ENCODE assay signal across 1 cellular context in genomic region chr1:26950602-26951001, GRCh38.
TF ChIP-seq lines count a peak whose summit lies in the region.

No MANE protein-coding gene starts in this region.

TF ChIP-seq in K562, 482 proteins besides CTCF, POLR2A, EP300 and RAD21 (continued from another document and continues in another):
- no peak for TF ChIP-seq CHD7 (IDR thresholded peaks at IDR 0.05; ENCODE audit: low read depth, low read length)
- TF ChIP-seq ELF1 (tag; IDR thresholded peaks at IDR 0.05) = no peak
- TF ChIP-seq SIN3B (IDR thresholded peaks at IDR 0.05; ENCODE audit: low read depth) = no peak
- no peak for TF ChIP-seq EP400 (IDR thresholded peaks at IDR 0.05)
- TF ChIP-seq ATF4 (CRISPR knock-in tag; IDR thresholded peaks at IDR 0.05) = no peak
- TF ChIP-seq PCBP2 (IDR thresholded peaks at IDR 0.05; ENCODE audit: low read depth, low read length, poor library complexity, severe bottlenecking) = no peak
- no peak for TF ChIP-seq TRIM25 (IDR thresholded peaks at IDR 0.05; ENCODE audit: borderline replicate concordance)
- TF ChIP-seq TAF7 (tag; IDR thresholded peaks at IDR 0.05) = no peak
- no peak for TF ChIP-seq E2F1 (CRISPR knock-in tag; IDR thresholded peaks at IDR 0.05)
- TF ChIP-seq ETV1 (tag; conservative IDR thresholded peaks at IDR 0.05; ENCODE audit: low read depth) = no peak
- no peak for TF ChIP-seq KDM5B (IDR thresholded peaks at IDR 0.05; ENCODE audit: insufficient replicate concordance, low read depth, low read length)
- TF ChIP-seq ZNF41 (CRISPR knock-in tag; conservative IDR thresholded peaks at IDR 0.05) = no peak
- TF ChIP-seq E2F6 (IDR thresholded peaks at IDR 0.05; ENCODE audit: borderline replicate concordance in 1 of 2, extremely low read depth in 1 of 2, insufficient read depth in 1 of 2, insufficient read length in 1 of 2, low read depth in 1 of 2, low read length in 1 of 2, poor library complexity in 1 of 2, severe bottlenecking in 1 of 2) = peak in 1 of 2 experiments; percentile 19
- no peak for TF ChIP-seq ZBTB11 (CRISPR knock-in tag; IDR thresholded peaks at IDR 0.05)
- TF ChIP-seq ZNF57 (CRISPR knock-in tag; IDR thresholded peaks at IDR 0.05) = no peak
- no peak for TF ChIP-seq ZNF436 (CRISPR knock-in tag; IDR thresholded peaks at IDR 0.05)
- TF ChIP-seq POLR2G (IDR thresholded peaks at IDR 0.05; ENCODE audit: low read depth, low read length) = no peak
- no peak for TF ChIP-seq KDM4B (IDR thresholded peaks at IDR 0.05; ENCODE audit: borderline replicate concordance in 2 of 2, low read depth in 1 of 2)
- TF ChIP-seq ZNF589 (CRISPR knock-in tag; IDR thresholded peaks at IDR 0.05; ENCODE audit: low read depth) = no peak
- TF ChIP-seq PATZ1 (CRISPR knock-in tag; IDR thresholded peaks at IDR 0.05; ENCODE audit: borderline replicate concordance) = no peak
- peak; percentile 16 for TF ChIP-seq PRDM10 (IDR thresholded peaks at IDR 0.05; ENCODE audit: partially characterized antibody)
- TF ChIP-seq C11orf30 (IDR thresholded peaks at IDR 0.05; ENCODE audit: low read depth) = peak; percentile 70
- TF ChIP-seq ZNF512 (tag; IDR thresholded peaks at IDR 0.05) = no peak
